Comparison of ENCODE assay signal across 1 cellular context in genomic region chr7:101240226-101241014, GRCh38.
TF ChIP-seq lines count a peak whose summit lies in the region.

No MANE protein-coding gene starts in this region.

TF ChIP-seq in SK-N-SH, 30 proteins besides CTCF, POLR2A, EP300 and RAD21 (continued from another document):
- TF ChIP-seq PBX3 (IDR thresholded peaks at IDR 0.05) (no peak), CHD2 (IDR thresholded peaks at IDR 0.05; ENCODE audit: low read length, partially characterized antibody) (no peak), TEAD4 (IDR thresholded peaks at IDR 0.05; ENCODE audit: borderline replicate concordance, insufficient read depth) (no peak), IRF3 (IDR thresholded peaks at IDR 0.05; ENCODE audit: low read depth, low read length) (no peak), ZBTB33 (IDR thresholded peaks at IDR 0.05; ENCODE audit: borderline replicate concordance, low read depth) (no peak), USF1 (IDR thresholded peaks at IDR 0.05; ENCODE audit: borderline replicate concordance, low read depth) (no peak), SMC3 (IDR thresholded peaks at IDR 0.05; ENCODE audit: low read depth, low read length) (no peak), MEF2A (IDR thresholded peaks at IDR 0.05; ENCODE audit: borderline replicate concordance, low read depth) (no peak), TAF1 (IDR thresholded peaks at IDR 0.05; ENCODE audit: borderline replicate concordance, low read depth, low read length) (no peak)
